In genomic region chr7:151799506-151799905, GRCh38 we compare ENCODE assay signal across 27 cellular contexts.
"Had no signal": no experiment of that assay in that cellular context is flagged by ENCODE, and none has a peak within 500 bp of the region (broad histone marks: within the 10 kb centered on the region; RNA-seq: fewer than 3 reads in every experiment).

No MANE protein-coding gene starts in this region.

- H3K27ac Mint-ChIP-seq: endodermal cell; memory B cell; stimulated activated naive B cell treated with anti-CD40 and anti-IgM and Interleukin-4, amounts not matched to agents 10 μg/mL and 1 μg/mL and 100 μg/mL, for 72 hours had no signal

- H3K4me3 ChIP-seq: colonic mucosa, gastrocnemius medialis, left lung, lung, ovary, psoas muscle, skin epidermis, thoracic aorta, tibial nerve, upper lobe of left lung, uterus had no signal

- FAIRE-seq: keratinocyte had no signal

- H3K9me3 ChIP-seq: colonic mucosa, gastrocnemius medialis, left lung, ovary, psoas muscle, thoracic aorta, tibial nerve, upper lobe of left lung, uterus had no signal

- H3K36me3 ChIP-seq: colonic mucosa, gastrocnemius medialis, left lung, ovary, thoracic aorta, tibial nerve, upper lobe of left lung, uterus had no signal

- H3K4me3 Mint-ChIP-seq: dendritic cell treated with granulocyte-macrophage colony-stimulating factor and Interleukin-4, amounts not matched to agents 40 ng/mL and 50 ng/mL, for 4 days; endodermal cell; memory B cell; natural killer cell; stimulated activated naive B cell treated with anti-CD40 and anti-IgM and Interleukin-4, amounts not matched to agents 10 μg/mL and 1 μg/mL and 100 μg/mL, for 72 hours; stimulated activated naive CD8-positive, alpha-beta T cell treated with anti-CD3 and anti-CD28 coated beads, Interleukin-15, Interleukin-2, amounts not matched to agents 100 ng/mL and 50 ng/mL, for 24 hours had no signal

- ATAC-seq: esophagus mucosa; gastrocnemius medialis; left lung; natural killer cell; psoas muscle; right cardiac atrium; stimulated activated naive B cell treated with anti-CD40 and anti-IgM and Interleukin-4, amounts not matched to agents 10 μg/mL and 1 μg/mL and 100 μg/mL, for 72 hours had no signal

- H3K4me1 ChIP-seq: uterus had no signal

- H3K27me3 ChIP-seq: colonic mucosa, gastrocnemius medialis, left lung, ovary, tibial nerve, upper lobe of left lung, uterus had no signal

- H3K9me3 Mint-ChIP-seq: dendritic cell treated with granulocyte-macrophage colony-stimulating factor and Interleukin-4, amounts not matched to agents 40 ng/mL and 50 ng/mL, for 4 days; endodermal cell; memory B cell; natural killer cell; stimulated activated naive B cell treated with anti-CD40 and anti-IgM and Interleukin-4, amounts not matched to agents 10 μg/mL and 1 μg/mL and 100 μg/mL, for 72 hours; stimulated activated naive CD8-positive, alpha-beta T cell treated with anti-CD3 and anti-CD28 coated beads, Interleukin-15, Interleukin-2, amounts not matched to agents 100 ng/mL and 50 ng/mL, for 24 hours had no signal

- H3K36me3 Mint-ChIP-seq: natural killer cell had no signal

- DNase-seq: colonic mucosa; effector CD8-positive, alpha-beta T cell; endodermal cell; foreskin fibroblast; gastrocnemius medialis; head of caudate nucleus; natural killer cell; occipital lobe; ovary; stimulated activated CD4-positive, alpha-beta T cell treated with anti-CD3 and anti-CD28 coated beads, Interleukin-15, amount 100 ng/mL, for 24 hours; stimulated activated CD4-positive, alpha-beta T cell treated with anti-CD3 and anti-CD28 coated beads, Interleukin-2, amount 100 ng/mL, for 48 hours; stimulated activated naive B cell treated with anti-CD40 and anti-IgM and Interleukin-4, amounts not matched to agents 10 μg/mL and 1 μg/mL and 100 μg/mL, for 72 hours; uterus had no signal

- H3K27me3 Mint-ChIP-seq: dendritic cell treated with granulocyte-macrophage colony-stimulating factor and Interleukin-4, amounts not matched to agents 40 ng/mL and 50 ng/mL, for 4 days; memory B cell; stimulated activated naive B cell treated with anti-CD40 and anti-IgM and Interleukin-4, amounts not matched to agents 10 μg/mL and 1 μg/mL and 100 μg/mL, for 72 hours; stimulated activated naive CD8-positive, alpha-beta T cell treated with anti-CD3 and anti-CD28 coated beads, Interleukin-15, Interleukin-2, amounts not matched to agents 100 ng/mL and 50 ng/mL, for 24 hours had no signal

- H3K27ac ChIP-seq: colonic mucosa, epithelial cell of prostate, left lung, ovary, psoas muscle, thoracic aorta had no signal
